ENCODE assay signal across 8 cellular contexts in genomic region chr11:19344661-19345518, GRCh38.
DNase-seq lines count a peak whose midpoint lies in the region; ATAC-seq, FAIRE-seq and TF ChIP-seq lines count a peak whose summit lies in the region.

No MANE protein-coding gene starts in this region.

- no peaks in the 10 kb centered on the region; the same call in 1 of the 2 replicates for H3K9me3 ChIP-seq in ES-I3 (ENCODE audit: control insufficient read depth, insufficient read depth, low read length)
- H3K9me3 ChIP-seq in PC-3 (ENCODE audit: low read length) = no peaks in the 10 kb centered on the region
- no peaks in the 10 kb centered on the region for H3K9me3 ChIP-seq in parathyroid adenoma (ENCODE audit: control insufficient read depth, low read length)

- H3K27me3 ChIP-seq in PC-3 (ENCODE audit: low read length) = peaks cover 90% of the 10 kb centered on the region
- H3K27me3 ChIP-seq in parathyroid adenoma (ENCODE audit: control insufficient read depth, insufficient read depth, low read length) = no peaks in the 10 kb centered on the region

- H3K4me1 Mint-ChIP-seq in activated CD4-positive, alpha-beta T cell treated with anti-CD3 and anti-CD28 coated beads, Interleukin-2, amount 10 ng/mL, durations not matched to agents 7 days and 5 days = no peaks in the 10 kb centered on the region

- DNase-seq in PC-3 (peak; percentile 84), frontal cortex (ENCODE audit: low spot score in 2 of 2) (peak; percentile 68 to 78), NCI-H1048 (lab: John Stamatoyannopoulos, UW) (no peak), NCI-H1694 treated with DMSO at 0.1 percent for 48 hours (lab: John Stamatoyannopoulos, UW) (no peak)
- no peak for DNase-seq in activated CD4-positive, alpha-beta T cell treated with anti-CD3 and anti-CD28 coated beads, Interleukin-2, amount 10 ng/mL, durations not matched to agents 7 days and 5 days

- intact Hi-C loops in PC-3 (cut with micrococcal nuclease) = no loop called here

- peak overlapping the region; percentile 45; the same call in 1 of the 2 replicates for H3K9ac ChIP-seq in ES-I3 (ENCODE audit: low read depth, low read length)
- no peak overlapping the region for H3K9ac ChIP-seq in PC-3 (ENCODE audit: low read length)
- no peak overlapping the region for H3K9ac ChIP-seq in parathyroid adenoma

- peaks cover 63% of the 10 kb centered on the region for H3K27me3 Mint-ChIP-seq in activated CD4-positive, alpha-beta T cell treated with anti-CD3 and anti-CD28 coated beads, Interleukin-2, amount 10 ng/mL, durations not matched to agents 7 days and 5 days

- TF ChIP-seq CTCF in PC-3 (conservative IDR thresholded peaks at IDR 0.05; ENCODE audit: low read depth, low read length) (no peak), parathyroid adenoma (IDR thresholded peaks at IDR 0.05) (no peak)

- no peak overlapping the region for H3K4me3 Mint-ChIP-seq in activated CD4-positive, alpha-beta T cell treated with anti-CD3 and anti-CD28 coated beads, Interleukin-2, amount 10 ng/mL, durations not matched to agents 7 days and 5 days

- no peak overlapping the region for H3K27ac Mint-ChIP-seq in activated CD4-positive, alpha-beta T cell treated with anti-CD3 and anti-CD28 coated beads, Interleukin-2, amount 10 ng/mL, durations not matched to agents 7 days and 5 days

- H3K36me3 ChIP-seq in ES-I3 (ENCODE audit: insufficient read depth, low read length) (no peaks in the 10 kb centered on the region), PC-3 (ENCODE audit: low read depth, low read length) (no peaks in the 10 kb centered on the region), parathyroid adenoma (ENCODE audit: control insufficient read depth, insufficient read depth, low read length) (no peaks in the 10 kb centered on the region)

- no peaks in the 10 kb centered on the region for H3F3A ChIP-seq in PC-3 (ENCODE audit: low read length, unreplicated experiment)

- CTCF ChIA-PET in PC-3 (lab: Charles Lee) = interaction anchor here (1.0 kb wide), 1 partner anchor 93 kb away, joined by 3 read pairs; no protein-coding TSS in a partner anchor
- CTCF ChIA-PET in activated CD4-positive, alpha-beta T cell treated with anti-CD3 and anti-CD28 coated beads, Interleukin-2, amount 10 ng/mL, durations not matched to agents 7 days and 5 days (lab: Charles Lee) = no interaction called here

- BruUV-seq in PC-3 (replicated peaks; lab: Mats Ljungman, UMichigan) = no TSS peak

- H3K36me3 Mint-ChIP-seq in activated CD4-positive, alpha-beta T cell treated with anti-CD3 and anti-CD28 coated beads, Interleukin-2, amount 10 ng/mL, durations not matched to agents 7 days and 5 days (ENCODE audit: low read depth) = no peaks in the 10 kb centered on the region

- H4K20me1 ChIP-seq in PC-3 (ENCODE audit: low read length) = no peaks in the 10 kb centered on the region

- H3K4me2 ChIP-seq in PC-3 (ENCODE audit: low read length) (no peak overlapping the region), parathyroid adenoma (ENCODE audit: low read length) (no peak overlapping the region)

- H3K79me2 ChIP-seq in PC-3 (ENCODE audit: low read length) = no peaks in the 10 kb centered on the region
- no peaks in the 10 kb centered on the region for H3K79me2 ChIP-seq in parathyroid adenoma

- H2AFZ ChIP-seq in PC-3 (ENCODE audit: low read length) (no peak overlapping the region), parathyroid adenoma (peak overlapping the region; percentile 50)

- H3K27ac ChIP-seq in PC-3 (ENCODE audit: low read length) (no peak overlapping the region), parathyroid adenoma (no peak overlapping the region)

- POLR2A ChIA-PET in PC-3 (lab: Charles Lee; ENCODE audit: unreplicated experiment) = no interaction called here
- POLR2A ChIA-PET in activated CD4-positive, alpha-beta T cell treated with anti-CD3 and anti-CD28 coated beads, Interleukin-2, amount 10 ng/mL, durations not matched to agents 7 days and 5 days (lab: Charles Lee) = no interaction called here

- no peaks in the 10 kb centered on the region for H3K9me3 Mint-ChIP-seq in activated CD4-positive, alpha-beta T cell treated with anti-CD3 and anti-CD28 coated beads, Interleukin-2, amount 10 ng/mL, durations not matched to agents 7 days and 5 days

- FAIRE-seq in frontal cortex (lab: Jason Lieb, UNC) = no peak

- ATAC-seq in HG02642 (IDR thresholded peaks at IDR 0.05; ENCODE audit: poor library complexity, unreplicated experiment) (peak; percentile 49), PC-3 (peak; percentile 36; the same call in 1 of the 2 replicates)

- H3K4me3 ChIP-seq in PC-3 (ENCODE audit: low read length) = no peak overlapping the region
- H3K4me3 ChIP-seq in parathyroid adenoma (ENCODE audit: low read depth, low read length) = no peak overlapping the region

- H3K4me1 ChIP-seq in ES-I3 (ENCODE audit: insufficient read depth, low read length) (peaks cover 11% of the 10 kb centered on the region; the same call in 1 of the 2 replicates), PC-3 (ENCODE audit: insufficient read depth, low read length) (peaks cover 3% of the 10 kb centered on the region; the same call in 1 of the 2 replicates), parathyroid adenoma (no peaks in the 10 kb centered on the region)

- H3K9me2 ChIP-seq in PC-3 (replicated peaks; ENCODE audit: low read length) = no peaks in the 10 kb centered on the region

Comparison
In these comparisons a context has a peak if more than half of its experiments do, and no peak if none do; other contexts are left out.
1. DNase-seq: peak in PC-3 (single experiment) and frontal cortex (2 of 2); none in NCI-H1048 (single experiment), activated CD4-positive, alpha-beta T cell treated with anti-CD3 and anti-CD28 coated beads, Interleukin-2, amount 10 ng/mL, durations not matched to agents 7 days and 5 days (single experiment) and NCI-H1694 treated with DMSO at 0.1 percent for 48 hours (single experiment).